Comparison of ENCODE assay signal across 5 cellular contexts in the genomic region with DNA sequence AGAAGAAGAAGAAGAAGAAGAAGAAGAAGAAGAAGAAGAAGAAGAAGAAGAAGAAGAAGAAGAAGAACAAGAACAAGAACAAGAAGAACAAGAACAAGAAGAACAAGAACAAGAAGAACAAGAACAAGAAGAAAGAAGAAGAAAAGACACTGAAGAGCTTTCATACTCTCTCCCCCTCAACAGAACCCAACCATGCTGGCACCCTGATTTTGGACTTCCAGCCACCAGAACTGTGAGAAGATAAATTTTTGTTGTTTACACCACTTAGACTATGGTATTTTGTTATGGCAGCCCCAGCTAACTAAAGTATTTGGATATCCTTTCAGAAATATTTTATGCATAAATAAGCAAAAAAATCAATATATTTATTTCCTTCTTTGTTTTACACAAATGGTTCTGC. TPM values are rescaled to one million over a fixed set of nuclear protein-coding genes. Genes with fewer than 3 reads are reported as not detected.
"Had no signal": no experiment of that assay in that cellular context is flagged by ENCODE, and none has a peak within 500 bp of the region (broad histone marks: within the 10 kb centered on the region; RNA-seq: fewer than 3 reads in every experiment).

No MANE protein-coding gene starts in this region.

RNA-seq across cellular contexts. Expression of a gene that starts 36.1 kb away (rescaled TPM):
- total RNA-seq: GM23248, H4, H7, HT-29, IMR-90 had no signal
- polyA plus RNA-seq: GM23248, IMR-90 had no signal
